Comparison of ENCODE assay signal across 16 cellular contexts in genomic region chr5:81192351-81192750, GRCh38. TPM values are rescaled to one million over a fixed set of nuclear protein-coding genes. Genes with fewer than 3 reads are reported as not detected.
DNase-seq lines count a peak whose midpoint lies in the region; ATAC-seq, FAIRE-seq and TF ChIP-seq lines count a peak whose summit lies in the region.
"Had no signal": no experiment of that assay in that cellular context is flagged by ENCODE, and none has a peak within 500 bp of the region (broad histone marks: within the 10 kb centered on the region; RNA-seq: fewer than 3 reads in every experiment).

No MANE protein-coding gene starts in this region.

- CTCF ChIA-PET in activated CD8-positive, alpha-beta T cell treated with anti-CD3 and anti-CD28 coated beads, Interleukin-2, amount 10 ng/mL, durations not matched to agents 7 days and 5 days (lab: Charles Lee): interaction anchor here (0.8 to 3.7 kb wide), 7 partner anchors 10 to 505 kb away, joined by 3 to 24 read pairs (median 6); no protein-coding TSS in a partner anchor

- no peak overlapping the region for H3K4ac ChIP-seq in trophoblast cell (ENCODE audit: low read depth, low read length)

- WGBS in trophoblast cell (ENCODE audit: extremely low coverage, insufficient coverage, insufficient read length): no CpG with 5 or more reads among the region's 8 CpGs

- TF ChIP-seq CTCF in DND-41 (IDR thresholded peaks at IDR 0.05; ENCODE audit: borderline replicate concordance, extremely low read depth, low read length, poor library complexity, severe bottlenecking): peak; percentile 23
- peak; percentile 30; the same call in 1 of the 2 replicates for TF ChIP-seq CTCF in OCI-LY3 (IDR thresholded peaks at IDR 0.05; ENCODE audit: low read depth, low read length)

- POLR2A ChIA-PET in activated CD8-positive, alpha-beta T cell treated with anti-CD3 and anti-CD28 coated beads, Interleukin-2, amount 10 ng/mL, durations not matched to agents 7 days and 5 days (lab: Charles Lee): no interaction called here

- H4K91ac ChIP-seq in trophoblast cell (ENCODE audit: low read depth, low read length): peak overlapping the region; percentile 83

- H3K4me1 ChIP-seq in DND-41 (ENCODE audit: insufficient read depth, low read length) (peaks cover 7% of the 10 kb centered on the region), OCI-LY3 (ENCODE audit: low read length) (peaks cover 37% of the 10 kb centered on the region), trophoblast cell (ENCODE audit: control insufficient read depth in 1 of 2, insufficient read depth in 2 of 2, low read length in 2 of 2) (peaks cover 11 to 18% of the 10 kb centered on the region in 2 experiments)

- H3K14ac ChIP-seq in trophoblast cell (ENCODE audit: low read length): peak overlapping the region; percentile 77

- H3K27ac Mint-ChIP-seq in activated CD8-positive, alpha-beta T cell treated with anti-CD3 and anti-CD28 coated beads, Interleukin-2, amount 10 ng/mL, durations not matched to agents 7 days and 5 days: no peak overlapping the region

- H2AFZ ChIP-seq in DND-41 (ENCODE audit: low read depth, low read length) (no peak overlapping the region), OCI-LY3 (ENCODE audit: low read depth, low read length) (0 out of 2 replicates have a peak overlapping the region, but pooled peaks have one; percentile 2), trophoblast cell (ENCODE audit: insufficient read depth, low read length, poor library complexity) (no peak overlapping the region)
- H2AFZ ChIP-seq: PC-9 had no signal

- H3K79me2 ChIP-seq in DND-41 (ENCODE audit: insufficient read depth, low read length) (no peaks in the 10 kb centered on the region), OCI-LY3 (ENCODE audit: low read length) (no peaks in the 10 kb centered on the region), trophoblast cell (ENCODE audit: control insufficient read depth, insufficient read depth, low read length, poor library complexity) (peaks cover 2% of the 10 kb centered on the region)

- H3K4me3 Mint-ChIP-seq in activated CD8-positive, alpha-beta T cell treated with anti-CD3 and anti-CD28 coated beads, Interleukin-2, amount 10 ng/mL, durations not matched to agents 7 days and 5 days: no peak overlapping the region

- no peak overlapping the region for H4K12ac ChIP-seq in trophoblast cell (ENCODE audit: low read depth, low read length)

- H3K18ac ChIP-seq in trophoblast cell (ENCODE audit: low read length): no peak overlapping the region

- no peaks in the 10 kb centered on the region for H3K27me3 Mint-ChIP-seq in activated CD8-positive, alpha-beta T cell treated with anti-CD3 and anti-CD28 coated beads, Interleukin-2, amount 10 ng/mL, durations not matched to agents 7 days and 5 days (ENCODE audit: low read depth)

- no peaks in the 10 kb centered on the region for H3K36me3 Mint-ChIP-seq in activated CD8-positive, alpha-beta T cell treated with anti-CD3 and anti-CD28 coated beads, Interleukin-2, amount 10 ng/mL, durations not matched to agents 7 days and 5 days (ENCODE audit: low read depth)

- no peak overlapping the region for H4K8ac ChIP-seq in trophoblast cell (ENCODE audit: low read depth, low read length)

- peaks cover 25% of the 10 kb centered on the region for H3K4me1 Mint-ChIP-seq in activated CD8-positive, alpha-beta T cell treated with anti-CD3 and anti-CD28 coated beads, Interleukin-2, amount 10 ng/mL, durations not matched to agents 7 days and 5 days (ENCODE audit: low read depth)

- TF ChIP-seq POLR2A in GM12892 (IDR thresholded peaks at IDR 0.05; ENCODE audit: low read depth, low read length): no peak

- no peak for ATAC-seq in DND-41 (ENCODE audit: insufficient read depth, low read depth)
- no peak for ATAC-seq in activated CD8-positive, alpha-beta T cell treated with anti-CD3 and anti-CD28 coated beads, Interleukin-2, amount 10 ng/mL, durations not matched to agents 7 days and 5 days

- no peak overlapping the region for H2AK5ac ChIP-seq in trophoblast cell (ENCODE audit: low read length)

- peaks cover 35% of the 10 kb centered on the region for H3K79me1 ChIP-seq in trophoblast cell (ENCODE audit: low read length)

- no peaks in the 10 kb centered on the region for H3K36me3 ChIP-seq in DND-41 (ENCODE audit: insufficient read depth, low read length)
- H3K36me3 ChIP-seq in OCI-LY3 (replicated peaks; ENCODE audit: low read depth, low read length): no peaks in the 10 kb centered on the region
- peaks cover 21 to 25% of the 10 kb centered on the region in 2 experiments for H3K36me3 ChIP-seq in trophoblast cell (ENCODE audit: control insufficient read depth in 1 of 2, insufficient read depth in 2 of 2, low read length in 2 of 2)

- DNase-seq in DND-41 (no peak), fibroblast of peridontal ligament (ENCODE audit: extremely low read depth) (peak; percentile 6), trophoblast cell (no peak), GM12892 (ENCODE audit: insufficient read length) (no peak), ecto neural progenitor cell (ENCODE audit: low spot score) (no peak)
- no peak for DNase-seq in activated CD8-positive, alpha-beta T cell treated with anti-CD3 and anti-CD28 coated beads, Interleukin-2, amount 10 ng/mL, durations not matched to agents 7 days and 5 days
- DNase-seq: DMS 273 treated with DMSO at 0.1 percent for 48 hours, EL, HCEC 1CT, NCI-H1048, NCI-H1694, NCI-H2107, NCI-H345, PC-9 had no signal

- no peaks in the 10 kb centered on the region for H3K9me3 Mint-ChIP-seq in activated CD8-positive, alpha-beta T cell treated with anti-CD3 and anti-CD28 coated beads, Interleukin-2, amount 10 ng/mL, durations not matched to agents 7 days and 5 days (ENCODE audit: insufficient read depth)

- H3K9me3 ChIP-seq in DND-41 (ENCODE audit: insufficient read depth, low read length, severe bottlenecking) (no peaks in the 10 kb centered on the region), OCI-LY3 (ENCODE audit: insufficient read depth, low read length) (no peaks in the 10 kb centered on the region), trophoblast cell (ENCODE audit: insufficient read depth, low read depth, low read length) (no peaks in the 10 kb centered on the region)

- H2BK5ac ChIP-seq in trophoblast cell (ENCODE audit: low read depth, low read length, poor library complexity): peak overlapping the region; percentile 72

- H4K20me1 ChIP-seq in DND-41 (ENCODE audit: insufficient read depth, low read length) (no peaks in the 10 kb centered on the region), OCI-LY3 (ENCODE audit: insufficient read depth, low read length) (no peaks in the 10 kb centered on the region)

- no peak for FAIRE-seq in GM12892 (lab: Jason Lieb, UNC)

- H2BK12ac ChIP-seq in trophoblast cell (ENCODE audit: low read length): peak overlapping the region; percentile 51

- H3K27me3 ChIP-seq in DND-41 (ENCODE audit: insufficient read depth, low read length, poor library complexity) (no peaks in the 10 kb centered on the region), OCI-LY3 (ENCODE audit: low read depth, low read length) (peaks cover 10% of the 10 kb centered on the region; the same call in 1 of the 2 replicates), trophoblast cell (ENCODE audit: insufficient read depth, low read length) (no peaks in the 10 kb centered on the region)

- no peak overlapping the region for H3K27ac ChIP-seq in DND-41 (ENCODE audit: low read length)
- no peak overlapping the region for H3K27ac ChIP-seq in OCI-LY3 (ENCODE audit: low read length)
- peak overlapping the region; percentile 33 for H3K27ac ChIP-seq in trophoblast cell (ENCODE audit: low read depth, low read length)
- H3K27ac ChIP-seq: PC-9, SK-N-MC had no signal

- no peak overlapping the region for H3K4me3 ChIP-seq in DND-41 (ENCODE audit: low read depth in 1 of 2, low read length in 2 of 2)
- H3K4me3 ChIP-seq in OCI-LY3 (ENCODE audit: low read length): peak overlapping the region; percentile 33
- H3K4me3 ChIP-seq in trophoblast cell (ENCODE audit: low read depth, low read length): no peak overlapping the region
- H3K4me3 ChIP-seq: PC-9, SK-N-MC had no signal

- H3K4me2 ChIP-seq in DND-41 (ENCODE audit: insufficient read depth, low read length) (no peak overlapping the region), OCI-LY3 (ENCODE audit: low read length) (peak overlapping the region; percentile 52), trophoblast cell (ENCODE audit: low read length) (no peak overlapping the region)
- H3K4me2 ChIP-seq: PC-9 had no signal

- H3K23ac ChIP-seq in trophoblast cell (ENCODE audit: low read length): no peak overlapping the region

- no peak overlapping the region for H3K9ac ChIP-seq in DND-41 (ENCODE audit: low read depth, low read length)
- no peak overlapping the region for H3K9ac ChIP-seq in OCI-LY3 (ENCODE audit: low read length)
- H3K9ac ChIP-seq in trophoblast cell (ENCODE audit: low read length): no peak overlapping the region

- H2BK120ac ChIP-seq in trophoblast cell (ENCODE audit: insufficient read depth, low read length, poor library complexity): peak overlapping the region; percentile 85

RNA-seq across cellular contexts. Expression of gene CKMT2, which starts 40.8 kb away (rescaled TPM):
- polyA plus RNA-seq in trophoblast cell (2013): 4.3 TPM in 2 replicates
- 0.76 TPM for polyA plus RNA-seq in GM12892 (2012; ENCODE audit: missing spikeins)
- total RNA-seq in activated CD8-positive, alpha-beta T cell treated with anti-CD3 and anti-CD28 coated beads, Interleukin-2, amount 10 ng/mL, durations not matched to agents 7 days and 5 days: not detected
- total RNA-seq: PC-9 had no signal
